In genomic region chr5:8253376-8253775, GRCh38 we compare ENCODE assay signal across 27 cellular contexts.
DNase-seq lines count a peak whose midpoint lies in the region; ATAC-seq and TF ChIP-seq lines count a peak whose summit lies in the region.
"Had no signal": no experiment of that assay in that cellular context is flagged by ENCODE, and none has a peak within 500 bp of the region (broad histone marks: within the 10 kb centered on the region; RNA-seq: fewer than 3 reads in every experiment).

No MANE protein-coding gene starts in this region.

- POLR2A ChIA-PET in PC-3 (lab: Charles Lee; ENCODE audit: unreplicated experiment) = no interaction called here

- no peaks in the 10 kb centered on the region for H3K36me3 ChIP-seq in PC-3 (ENCODE audit: low read depth, low read length)
- H3K36me3 ChIP-seq: BE2C; BLaER1; BLaER1 treated with 17β-estradiol and CSF1 and Interleukin-3, amounts not matched to agents 10 nM and 100 nM had no signal

- CTCF ChIA-PET in PC-3 (lab: Charles Lee) = no interaction called here

- intact Hi-C loops in PC-3 (cut with micrococcal nuclease) = loop anchor here (5.0 to 10.0 kb wide), 2 partner anchors 89 to 571 kb away; no protein-coding TSS in a partner anchor

- peak; percentile 74 for DNase-seq in PC-3
- DNase-seq in GM19238 (ENCODE audit: insufficient read length, low spot score) = no peak
- DNase-seq: 8988T; ACHN; AML-193; BE2C; C1 segment of cervical spinal cord; Caco-2; Calu3; CD4-positive, alpha-beta memory T cell; CD4-positive, alpha-beta T cell; CD4-positive, CD25-positive, alpha-beta regulatory T cell; CD8-positive, alpha-beta memory T cell; CD8-positive, alpha-beta T cell; COR-L47; DMS 273 treated with DMSO at 0.1 percent for 48 hours; DMS153; DMS53; DMS79; DMS79 treated with DMSO at 0.1 percent for 48 hours; DND-41; EL had no signal

- H3K27ac ChIP-seq in PC-3 (ENCODE audit: low read length) = peak overlapping the region; percentile 80
- H3K27ac ChIP-seq: 22Rv1; A549; BLaER1; BLaER1 treated with 17β-estradiol and CSF1 and Interleukin-3, amounts not matched to agents 10 nM and 100 nM; C4-2B had no signal

- TF ChIP-seq CTCF in PC-3 (conservative IDR thresholded peaks at IDR 0.05; ENCODE audit: low read depth, low read length) = no peak

- peak; percentile 60 for ATAC-seq in PC-3
- ATAC-seq: A549; CD8-positive, alpha-beta T cell had no signal

- no peaks in the 10 kb centered on the region for H3K27me3 ChIP-seq in PC-3 (ENCODE audit: low read length)
- H3K27me3 ChIP-seq: BE2C; BLaER1; BLaER1 treated with 17β-estradiol and CSF1 and Interleukin-3, amounts not matched to agents 10 nM and 100 nM had no signal

- peaks cover 29% of the 10 kb centered on the region for H3K4me1 ChIP-seq in PC-3 (ENCODE audit: insufficient read depth, low read length)
- H3K4me1 ChIP-seq: A549; BE2C; BLaER1; BLaER1 treated with 17β-estradiol and CSF1 and Interleukin-3, amounts not matched to agents 10 nM and 100 nM; Caco-2 had no signal

- peak overlapping the region; percentile 70 for H3K4me2 ChIP-seq in PC-3 (ENCODE audit: low read length)
- H3K4me2 ChIP-seq: A549; BLaER1; BLaER1 treated with 17β-estradiol and CSF1 and Interleukin-3, amounts not matched to agents 10 nM and 100 nM had no signal

- no peaks in the 10 kb centered on the region for H3K9me3 ChIP-seq in PC-3 (ENCODE audit: low read length)
- H3K9me3 ChIP-seq: A549; BE2C; BLaER1; BLaER1 treated with 17β-estradiol and CSF1 and Interleukin-3, amounts not matched to agents 10 nM and 100 nM; Caco-2 had no signal

- peak overlapping the region; percentile 7; the same call in 1 of the 2 replicates for H3K4me3 ChIP-seq in PC-3 (ENCODE audit: low read length)
- H3K4me3 ChIP-seq: A549; BLaER1; BLaER1 treated with 17β-estradiol and CSF1 and Interleukin-3, amounts not matched to agents 10 nM and 100 nM had no signal

- no TSS peak for BruUV-seq in PC-3 (replicated peaks; lab: Mats Ljungman, UMichigan)

- H4K20me1 ChIP-seq in PC-3 (ENCODE audit: low read length) = no peaks in the 10 kb centered on the region
- H4K20me1 ChIP-seq: BLaER1; BLaER1 treated with 17β-estradiol and CSF1 and Interleukin-3, amounts not matched to agents 10 nM and 100 nM had no signal

- peak overlapping the region; percentile 23 for H3K9ac ChIP-seq in PC-3 (ENCODE audit: low read length)
- H3K9ac ChIP-seq: BLaER1; BLaER1 treated with 17β-estradiol and CSF1 and Interleukin-3, amounts not matched to agents 10 nM and 100 nM had no signal

- no peak overlapping the region for H2AFZ ChIP-seq in PC-3 (ENCODE audit: low read length)

- peaks cover 16% of the 10 kb centered on the region for H3F3A ChIP-seq in PC-3 (ENCODE audit: low read length, unreplicated experiment)

- H3K79me2 ChIP-seq in PC-3 (ENCODE audit: low read length) = no peaks in the 10 kb centered on the region

- no peaks in the 10 kb centered on the region for H3K9me2 ChIP-seq in PC-3 (replicated peaks; ENCODE audit: low read length)
